Comparison of ENCODE assay signal across 10 cellular contexts in genomic region chr4:14726441-14727405, GRCh38.
DNase-seq lines count a peak whose midpoint lies in the region; ATAC-seq, FAIRE-seq and TF ChIP-seq lines count a peak whose summit lies in the region.
"Had no signal": no experiment of that assay in that cellular context is flagged by ENCODE, and none has a peak within 500 bp of the region (broad histone marks: within the 10 kb centered on the region; RNA-seq: fewer than 3 reads in every experiment).

No MANE protein-coding gene starts in this region.

- H3K36me3 ChIP-seq in PC-3 (ENCODE audit: low read depth, low read length) (no peaks in the 10 kb centered on the region), adrenal gland (replicated peaks in 1 of 2) (no peaks in the 10 kb centered on the region)

- no peaks in the 10 kb centered on the region for H3K9me2 ChIP-seq in PC-3 (replicated peaks; ENCODE audit: low read length)

- H3K27me3 Mint-ChIP-seq in activated T-cell treated with anti-CD3 and anti-CD28 coated beads, Interleukin-2, amount 50 U/mL, for 24 hours = peaks cover 6% of the 10 kb centered on the region

- no peaks in the 10 kb centered on the region for H3K79me2 ChIP-seq in PC-3 (ENCODE audit: low read length)

- POLR2A ChIA-PET in A549 (lab: Yijun Ruan, JAX) (no interaction called here), PC-3 (lab: Charles Lee; ENCODE audit: unreplicated experiment) (no interaction called here)

- intact Hi-C loops in PC-3 (cut with micrococcal nuclease) (loop anchor here (10.0 kb wide), 1 partner anchor 1072 kb away; no protein-coding TSS in a partner anchor), adrenal gland (cut with DNase I) (no loop called here)

- H3K9me3 ChIP-seq in A549 (no peaks in the 10 kb centered on the region), PC-3 (ENCODE audit: low read length) (no peaks in the 10 kb centered on the region), adrenal gland (replicated peaks in 1 of 3) (no peaks in the 10 kb centered on the region)

- H2AFZ ChIP-seq in PC-3 (ENCODE audit: low read length) = peak overlapping the region; percentile 60; the same call in 1 of the 2 replicates

- H3K4me3 ChIP-seq in A549 (no peak overlapping the region), PC-3 (ENCODE audit: low read length) (peak overlapping the region; percentile 40; the same call in 1 of the 2 replicates), fibroblast of pulmonary artery (replicated peaks; ENCODE audit: low read depth, low read length) (no peak overlapping the region), adrenal gland (no peak overlapping the region)

- peak; percentile 76 to 77; a peak in 4 of 5 replicates for TF ChIP-seq EP300 in A549 (IDR thresholded peaks at IDR 0.05)

- H3K27ac ChIP-seq in A549 = peak overlapping the region; percentile 79 to 87
- H3K27ac ChIP-seq in PC-3 (ENCODE audit: low read length) = peak overlapping the region; percentile 89
- H3K27ac ChIP-seq in adrenal gland = no peak overlapping the region

- ATAC-seq in A549 (peak; percentile 64 to 86; a peak in 5 of 6 replicates), HG03354 (IDR thresholded peaks at IDR 0.05; ENCODE audit: poor library complexity, severe bottlenecking, unreplicated experiment) (peak; percentile 84), PC-3 (peak; percentile 76)

- CTCF ChIA-PET in A549 (lab: Yijun Ruan, JAX) = no interaction called here
- CTCF ChIA-PET in PC-3 (lab: Charles Lee) = no interaction called here

- peak overlapping the region; percentile 49 for H3K9ac ChIP-seq in PC-3 (ENCODE audit: low read length)

- peak in 1 of 2 experiments; percentile 30; a peak in 2 of 5 replicates for TF ChIP-seq RAD21 in A549 (conservative IDR thresholded peaks at IDR 0.05 in 1 of 2, IDR thresholded peaks at IDR 0.05 in 1 of 2)

- peaks cover 20% of the 10 kb centered on the region for H3K4me1 ChIP-seq in A549
- peaks cover 12% of the 10 kb centered on the region for H3K4me1 ChIP-seq in PC-3 (ENCODE audit: insufficient read depth, low read length)
- H3K4me1 ChIP-seq in adrenal gland (replicated peaks in 1 of 2) = no peaks in the 10 kb centered on the region

- FAIRE-seq in A549 (lab: Jason Lieb, UNC) (no peak), GM12891 (lab: Jason Lieb, UNC) (no peak)

- H4K20me1 ChIP-seq in PC-3 (ENCODE audit: low read length) = no peaks in the 10 kb centered on the region

- TF ChIP-seq CTCF in A549 (IDR thresholded peaks at IDR 0.05) (no peak), PC-3 (conservative IDR thresholded peaks at IDR 0.05; ENCODE audit: low read depth, low read length) (no peak), fibroblast of pulmonary artery (IDR thresholded peaks at IDR 0.05; ENCODE audit: low read length, missing control alignments) (no peak), adrenal gland (IDR thresholded peaks at IDR 0.05) (no peak)

- no peaks in the 10 kb centered on the region for H3K27me3 ChIP-seq in PC-3 (ENCODE audit: low read length)
- H3K27me3 ChIP-seq in adrenal gland = no peaks in the 10 kb centered on the region

- H3K27ac Mint-ChIP-seq in activated T-cell treated with anti-CD3 and anti-CD28 coated beads, Interleukin-2, amount 50 U/mL, for 24 hours = no peak overlapping the region
- H3K27ac Mint-ChIP-seq: T-helper 1 cell treated with Interleukin-12 subunit alpha and Interleukin-12 subunit beta and Interleukin-4 antibody, amounts not matched to agents 30 μg/mL and 1 μg/mL, for 36 hours had no signal

- H3K4me1 Mint-ChIP-seq in activated T-cell treated with anti-CD3 and anti-CD28 coated beads, Interleukin-2, amount 50 U/mL, for 24 hours (ENCODE audit: low read depth) = no peaks in the 10 kb centered on the region

- no peaks in the 10 kb centered on the region for H3F3A ChIP-seq in PC-3 (ENCODE audit: low read length, unreplicated experiment)

- peaks cover 2% of the 10 kb centered on the region for H3K9me3 Mint-ChIP-seq in activated T-cell treated with anti-CD3 and anti-CD28 coated beads, Interleukin-2, amount 50 U/mL, for 24 hours

- no peak overlapping the region for H3K4me3 Mint-ChIP-seq in activated T-cell treated with anti-CD3 and anti-CD28 coated beads, Interleukin-2, amount 50 U/mL, for 24 hours
- H3K4me3 Mint-ChIP-seq: T-helper 1 cell treated with Interleukin-12 subunit alpha and Interleukin-12 subunit beta and Interleukin-4 antibody, amounts not matched to agents 30 μg/mL and 1 μg/mL, for 36 hours had no signal

- 6% methylated on average over 7 of the region's 7 CpGs for WGBS in A549 (ENCODE audit: missing lambda C conversion rate)
- 60 to 64% (median 62%) methylated on average over 7 of the region's 7 CpGs for WGBS in adrenal gland, 4 donors

- no peak for TF ChIP-seq POLR2A in A549 (IDR thresholded peaks at IDR 0.05; ENCODE audit: low read length)
- no peak for TF ChIP-seq POLR2A in GM12891 (IDR thresholded peaks at IDR 0.05; ENCODE audit: low read depth, low read length)
- TF ChIP-seq POLR2A in adrenal gland (IDR thresholded peaks at IDR 0.05) = no peak

- H3K4me2 ChIP-seq in A549 (peak overlapping the region; percentile 67), PC-3 (ENCODE audit: low read length) (peak overlapping the region; percentile 78)

- no TSS peak for BruUV-seq in PC-3 (replicated peaks; lab: Mats Ljungman, UMichigan)

- DNase-seq in A549 (ENCODE audit: low read depth in 1 of 2, low spot score in 1 of 2) (peak; percentile 40 to 80), PC-3 (peak; percentile 82), fibroblast of pulmonary artery (ENCODE audit: low read depth) (peak; percentile 40), GM12891 (ENCODE audit: insufficient read length, low spot score) (no peak), adrenal gland (no peak)
- no peak for DNase-seq in stimulated activated CD4-positive, alpha-beta T cell treated with anti-CD3 and anti-CD28 coated beads, Interleukin-1b, Interleukin-23, amount 100 ng/mL, for 48 hours
- no peak for DNase-seq in activated T-cell treated with anti-CD3 and anti-CD28 coated beads, Interleukin-2, amount 50 U/mL, for 24 hours
- DNase-seq: occipital lobe had no signal

- H3K36me3 Mint-ChIP-seq in activated T-cell treated with anti-CD3 and anti-CD28 coated beads, Interleukin-2, amount 50 U/mL, for 24 hours (ENCODE audit: low read depth) = no peaks in the 10 kb centered on the region

TF ChIP-seq in A549, 52 proteins besides CTCF, POLR2A, EP300 and RAD21 (continues in another document):
- TF ChIP-seq BCL3 (IDR thresholded peaks at IDR 0.05) = peak; percentile 54; the same call in 1 of the 3 replicates
- no peak for TF ChIP-seq HEYL (CRISPR knock-in tag; IDR thresholded peaks at IDR 0.05)
- TF ChIP-seq ZFP36 (IDR thresholded peaks at IDR 0.05; ENCODE audit: borderline replicate concordance, partially characterized antibody) = no peak
- TF ChIP-seq SMC3 (IDR thresholded peaks at IDR 0.05) = peak; percentile 9; the same call in 1 of the 3 replicates
- peak; percentile 32 to 61; a peak in 2 of 5 replicates for TF ChIP-seq JUN (IDR thresholded peaks at IDR 0.05)
- no peak for TF ChIP-seq FOXS1 (CRISPR knock-in tag; IDR thresholded peaks at IDR 0.05)
- 0 out of 2 replicates have a peak, but pooled peaks have one; percentile 14 for TF ChIP-seq PBX3 (IDR thresholded peaks at IDR 0.05)
- no peak for TF ChIP-seq EHMT2 (IDR thresholded peaks at IDR 0.05; ENCODE audit: low read depth)

TF ChIP-seq in GM12891, 5 proteins besides CTCF, POLR2A, EP300 and RAD21:
- TF ChIP-seq POU2F2 (IDR thresholded peaks at IDR 0.05; ENCODE audit: low read depth, low read length) (no peak), SPI1 (IDR thresholded peaks at IDR 0.05; ENCODE audit: low read depth, low read length) (no peak), POLR2AphosphoS5 (IDR thresholded peaks at IDR 0.05; ENCODE audit: low read depth, low read length) (no peak), PAX5 (IDR thresholded peaks at IDR 0.05; ENCODE audit: insufficient read depth, low read length, severe bottlenecking) (no peak), TAF1 (IDR thresholded peaks at IDR 0.05; ENCODE audit: low read depth, low read length) (no peak)

Comparison
In these comparisons a context has a peak if more than half of its experiments do, and no peak if none do; other contexts are left out.
1. DNase-seq: peak in A549 (2 of 2), PC-3 (single experiment) and fibroblast of pulmonary artery (single experiment); none in GM12891 (single experiment), stimulated activated CD4-positive, alpha-beta T cell treated with anti-CD3 and anti-CD28 coated beads, Interleukin-1b, Interleukin-23, amount 100 ng/mL, for 48 hours (single experiment), adrenal gland (0 of 7) and activated T-cell treated with anti-CD3 and anti-CD28 coated beads, Interleukin-2, amount 50 U/mL, for 24 hours (single experiment).
2. H3K27ac ChIP-seq: peak in A549 (2 of 2) and PC-3 (single experiment); none in adrenal gland (0 of 5).
3. Peak in every context shown above with its lines, with median percentiles within 50 percentile points of each other: ATAC-seq.